In the genomic region with DNA sequence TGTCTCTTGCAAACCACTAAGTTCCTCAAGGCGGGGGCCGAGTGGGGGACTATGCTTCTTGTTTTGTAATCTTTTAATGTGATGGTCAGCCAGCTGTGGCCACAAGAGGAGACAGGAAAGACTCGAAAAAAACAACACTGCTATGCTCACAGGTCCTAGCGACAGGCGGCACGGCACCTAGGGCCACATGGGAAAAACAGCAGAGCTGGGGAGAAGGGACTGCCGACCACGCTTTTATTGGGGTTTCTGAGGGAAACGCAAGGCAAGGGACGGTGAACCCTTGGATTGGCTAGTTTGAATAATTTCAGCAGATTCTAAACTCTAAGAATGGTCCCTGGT, we compare ENCODE assay signal across 26 cellular contexts.
DNase-seq lines count a peak whose midpoint lies in the region; ATAC-seq and TF ChIP-seq lines count a peak whose summit lies in the region.
"Had no signal": no experiment of that assay in that cellular context is flagged by ENCODE, and none has a peak within 500 bp of the region (broad histone marks: within the 10 kb centered on the region; RNA-seq: fewer than 3 reads in every experiment).

No MANE protein-coding gene starts in this region.

- peak overlapping the region; percentile 32 to 81 (median 74); a peak in 18 of 22 replicates for H3K9ac ChIP-seq in BLaER1 treated with 17β-estradiol and CSF1 and Interleukin-3, amounts not matched to agents 10 nM and 100 nM
- H3K9ac ChIP-seq: KMS-11 had no signal

- peaks cover 22 to 100% (median 77%) of the 10 kb centered on the region in 10 experiments for H3K4me1 ChIP-seq in BLaER1 treated with 17β-estradiol and CSF1 and Interleukin-3, amounts not matched to agents 10 nM and 100 nM
- H3K4me1 ChIP-seq in right lobe of liver: peaks cover 0 to 14% (median 7%) of the 10 kb centered on the region in 4 donors
- H3K4me1 ChIP-seq in gastrocnemius medialis: peaks cover 41 to 43% of the 10 kb centered on the region in 2 donors

- H3K4me2 ChIP-seq in BLaER1 treated with 17β-estradiol and CSF1 and Interleukin-3, amounts not matched to agents 10 nM and 100 nM: peak overlapping the region; percentile 52 to 88 (median 79)
- H3K4me2 ChIP-seq: KMS-11 had no signal

- TF ChIP-seq POLR2A in right lobe of liver (IDR thresholded peaks at IDR 0.05) (no peak), gastrocnemius medialis (IDR thresholded peaks at IDR 0.05) (peak; percentile 8 to 36)

- ATAC-seq in T-helper 17 cell (no peak), right lobe of liver (no peak), gastrocnemius medialis (no peak)
- ATAC-seq: stimulated activated naive B cell treated with anti-CD40 and anti-IgM and Interleukin-4, amounts not matched to agents 10 μg/mL and 1 μg/mL and 100 μg/mL, for 72 hours had no signal

- no peaks in the 10 kb centered on the region for H3K36me3 ChIP-seq in BLaER1 treated with 17β-estradiol and CSF1 and Interleukin-3, amounts not matched to agents 10 nM and 100 nM
- no peaks in the 10 kb centered on the region for H3K36me3 ChIP-seq in right lobe of liver
- H3K36me3 ChIP-seq in gastrocnemius medialis: no peaks in the 10 kb centered on the region
- H3K36me3 ChIP-seq: brain microvascular endothelial cell, MG63, WERI-Rb-1 had no signal

- no peaks in the 10 kb centered on the region for H3K36me3 Mint-ChIP-seq in T-helper 17 cell (ENCODE audit: low read depth)
- H3K36me3 Mint-ChIP-seq: activated naive CD4-positive, alpha-beta T cell treated with anti-CD3 and anti-CD28 coated beads, Interleukin-2, amount 50 U/mL, for 24 hours; memory B cell; stimulated activated naive B cell treated with anti-CD40 and anti-IgM and Interleukin-4, amounts not matched to agents 10 μg/mL and 1 μg/mL and 100 μg/mL, for 72 hours had no signal

- in situ Hi-C loops in gastrocnemius medialis (cut with MboI; ENCODE audit: low sequenced_read_pairs in 4 of 4): loop anchor here in 3 of 4 donors (25.0 kb wide), 2 partner anchors 89 to 514 kb away; partner anchors contain the start of gene MINDY2 (in 1 of the 3)

- H3K9me3 ChIP-seq in BLaER1 treated with 17β-estradiol and CSF1 and Interleukin-3, amounts not matched to agents 10 nM and 100 nM (replicated peaks in 1 of 11): peaks cover 0 to 20% (median 8%) of the 10 kb centered on the region in 11 experiments; a peak in 14 of 22 replicates
- no peaks in the 10 kb centered on the region for H3K9me3 ChIP-seq in T-helper 17 cell (ENCODE audit: control insufficient read depth, low read length, poor library complexity, severe bottlenecking)
- H3K9me3 ChIP-seq in right lobe of liver: no peaks in the 10 kb centered on the region
- no peaks in the 10 kb centered on the region for H3K9me3 ChIP-seq in gastrocnemius medialis
- H3K9me3 ChIP-seq: MG63 had no signal

- WGBS in right lobe of liver (ENCODE audit: insufficient coverage, low coverage, low lambda C conversion rate, missing lambda C conversion rate): 73% methylated on average over 2 of the region's 10 CpGs

- H3K27ac ChIP-seq in BLaER1 treated with 17β-estradiol and CSF1 and Interleukin-3, amounts not matched to agents 10 nM and 100 nM: peak overlapping the region; percentile 66 to 95 (median 85)
- peak overlapping the region in 2 of 3 donors; percentile 7 to 25 for H3K27ac ChIP-seq in right lobe of liver
- peak overlapping the region; percentile 88 to 97 (median 91) for H3K27ac ChIP-seq in gastrocnemius medialis
- H3K27ac ChIP-seq: brain microvascular endothelial cell, KMS-11, WERI-Rb-1 had no signal

- no peaks in the 10 kb centered on the region for H3K27me3 ChIP-seq in BLaER1 treated with 17β-estradiol and CSF1 and Interleukin-3, amounts not matched to agents 10 nM and 100 nM
- H3K27me3 ChIP-seq in right lobe of liver (no peaks in the 10 kb centered on the region), gastrocnemius medialis (no peaks in the 10 kb centered on the region)
- H3K27me3 ChIP-seq: brain microvascular endothelial cell, MG63 had no signal

- no peak for DNase-seq in T-helper 17 cell
- no peak for DNase-seq in right lobe of liver
- DNase-seq in gastrocnemius medialis: no peak
- no peak for DNase-seq in dedifferentiated amniotic fluid mesenchymal stem cell (ENCODE audit: extremely low spot score)
- DNase-seq in NCI-H2196 treated with DMSO at 0.1 percent for 48 hours (lab: John Stamatoyannopoulos, UW; ENCODE audit: unreplicated experiment): no peak
- DNase-seq in NCI-H446 (lab: John Stamatoyannopoulos, UW): no peak
- DNase-seq: activated CD4-positive, alpha-beta T cell treated with anti-CD3 and anti-CD28 coated beads for 48 hours; amniotic stem cell; brain microvascular endothelial cell; DMS153; MG63; NCI-H1436; NCI-H2081 treated with DMSO at 0.1 percent for 48 hours; NCI-H345; SHP77; stimulated activated naive B cell treated with anti-CD40 and anti-IgM and Interleukin-4, amounts not matched to agents 10 μg/mL and 1 μg/mL and 100 μg/mL, for 72 hours; SW 1271; T-helper 9 cell; WERI-Rb-1 had no signal

- H3K4me1 Mint-ChIP-seq in T-helper 17 cell: peaks cover 11% of the 10 kb centered on the region
- H3K4me1 Mint-ChIP-seq: B cell; memory B cell; neural crest cell; stimulated activated naive B cell treated with anti-CD40 and anti-IgM and Interleukin-4, amounts not matched to agents 10 μg/mL and 1 μg/mL and 100 μg/mL, for 72 hours had no signal

- H3K27ac Mint-ChIP-seq in T-helper 17 cell: peak overlapping the region; percentile 39
- H3K27ac Mint-ChIP-seq: activated naive CD4-positive, alpha-beta T cell treated with anti-CD3 and anti-CD28 coated beads, Interleukin-2, amount 50 U/mL, for 24 hours; activated T-helper 2 cell treated with anti-CD3 and anti-CD28 coated beads, Interferon-gamma antibody, Interleukin-2, Interleukin-4, amounts not matched to agents 10 μg/mL and 5 μg/mL and 100 μg/mL, durations not matched to agents 14 hours and 24 hours and 36 hours; B cell; memory B cell; stimulated activated naive B cell treated with anti-CD40 and anti-IgM and Interleukin-4, amounts not matched to agents 10 μg/mL and 1 μg/mL and 100 μg/mL, for 72 hours had no signal

- H3K27me3 Mint-ChIP-seq in T-helper 17 cell: peaks cover 21% of the 10 kb centered on the region
- H3K27me3 Mint-ChIP-seq: activated naive CD4-positive, alpha-beta T cell treated with anti-CD3 and anti-CD28 coated beads, Interleukin-2, amount 50 U/mL, for 24 hours had no signal

- TF ChIP-seq CTCF in right lobe of liver (IDR thresholded peaks at IDR 0.05) (no peak), gastrocnemius medialis (IDR thresholded peaks at IDR 0.05 in 4 of 5, conservative IDR thresholded peaks at IDR 0.05 in 1 of 5) (no peak)

- intact Hi-C loops in right lobe of liver (cut with DNase I): no loop called here
- intact Hi-C loops in gastrocnemius medialis (cut with DNase I; ENCODE audit: low total_unique reads): loop anchor here (1.0 to 5.0 kb wide), 2 partner anchors 10 to 84 kb away; no protein-coding TSS in a partner anchor

- no peak overlapping the region for H3K4me3 ChIP-seq in BLaER1 treated with 17β-estradiol and CSF1 and Interleukin-3, amounts not matched to agents 10 nM and 100 nM
- H3K4me3 ChIP-seq in right lobe of liver: no peak overlapping the region
- H3K4me3 ChIP-seq in gastrocnemius medialis: peak overlapping the region in 1 of 4 donors; percentile 11
- H3K4me3 ChIP-seq: MG63 had no signal

- H4K20me1 ChIP-seq in BLaER1 treated with 17β-estradiol and CSF1 and Interleukin-3, amounts not matched to agents 10 nM and 100 nM: no peaks in the 10 kb centered on the region

- no peak overlapping the region for H3K4me3 Mint-ChIP-seq in T-helper 17 cell
- H3K4me3 Mint-ChIP-seq: B cell; memory B cell; neural crest cell; stimulated activated naive B cell treated with anti-CD40 and anti-IgM and Interleukin-4, amounts not matched to agents 10 μg/mL and 1 μg/mL and 100 μg/mL, for 72 hours had no signal

Comparison
In these comparisons a context has a peak if more than half of its experiments do, and no peak if none do; other contexts are left out.
1. H3K27ac ChIP-seq: peak in every context shown above with its lines; median percentile 91 in gastrocnemius medialis; 85 in BLaER1 treated with 17β-estradiol and CSF1 and Interleukin-3, amounts not matched to agents 10 nM and 100 nM; 16 in right lobe of liver.